In genomic region chr10:133279266-133279960, GRCh38 we compare ENCODE assay signal across 14 cellular contexts. TPM values are rescaled to one million over a fixed set of nuclear protein-coding genes. Genes with fewer than 3 reads are reported as not detected.
DNase-seq lines count a peak whose midpoint lies in the region; ATAC-seq and TF ChIP-seq lines count a peak whose summit lies in the region.
"Had no signal": no experiment of that assay in that cellular context is flagged by ENCODE, and none has a peak within 500 bp of the region (broad histone marks: within the 10 kb centered on the region; RNA-seq: fewer than 3 reads in every experiment).

No MANE protein-coding gene starts in this region.

- no peaks in the 10 kb centered on the region for H3K9me3 ChIP-seq in testis
- H3K9me3 ChIP-seq: ovary, transverse colon had no signal

- H3K27ac ChIP-seq in C4-2B: peak overlapping the region; percentile 9; the same call in 1 of the 2 replicates
- H3K27ac ChIP-seq in KMS-11: peak overlapping the region; percentile 82
- H3K27ac ChIP-seq in testis: no peak overlapping the region
- H3K27ac ChIP-seq: ovary had no signal

- H3K9ac ChIP-seq in KMS-11: no peak overlapping the region; the same call in 1 of the 2 replicates

- TF ChIP-seq POLR2A in testis (IDR thresholded peaks at IDR 0.05): no peak

- H3K27me3 Mint-ChIP-seq in central memory CD8-positive, alpha-beta T cell: no peaks in the 10 kb centered on the region
- H3K27me3 Mint-ChIP-seq in natural killer cell treated with Interleukin-12 subunit alpha and Interleukin-12 subunit beta and Interleukin-15 and Interleukin-18, amount 100 ng/mL, for 72 hours: no peaks in the 10 kb centered on the region
- H3K27me3 Mint-ChIP-seq: activated naive CD8-positive, alpha-beta T cell treated with anti-CD3 and anti-CD28 coated beads, Interleukin-2, amount 10 ng/mL, durations not matched to agents 7 days and 5 days had no signal

- no peaks in the 10 kb centered on the region for H4K20me1 ChIP-seq in KMS-11 (ENCODE audit: insufficient read depth)

- H3K27ac Mint-ChIP-seq in central memory CD8-positive, alpha-beta T cell (ENCODE audit: low read depth): peak overlapping the region; percentile 97
- H3K27ac Mint-ChIP-seq in natural killer cell treated with Interleukin-12 subunit alpha and Interleukin-12 subunit beta and Interleukin-15 and Interleukin-18, amount 100 ng/mL, for 72 hours: peak overlapping the region; percentile 93 to 95

- intact Hi-C loops in testis (cut with DNase I; ENCODE audit: low total_unique reads): no loop called here

- no peaks in the 10 kb centered on the region for H3K9me3 Mint-ChIP-seq in central memory CD8-positive, alpha-beta T cell
- no peaks in the 10 kb centered on the region for H3K9me3 Mint-ChIP-seq in natural killer cell treated with Interleukin-12 subunit alpha and Interleukin-12 subunit beta and Interleukin-15 and Interleukin-18, amount 100 ng/mL, for 72 hours
- H3K9me3 Mint-ChIP-seq: activated naive CD8-positive, alpha-beta T cell treated with anti-CD3 and anti-CD28 coated beads, Interleukin-2, amount 10 ng/mL, durations not matched to agents 7 days and 5 days had no signal

- peaks cover 36% of the 10 kb centered on the region for H3K4me1 Mint-ChIP-seq in central memory CD8-positive, alpha-beta T cell
- H3K4me1 Mint-ChIP-seq in natural killer cell treated with Interleukin-12 subunit alpha and Interleukin-12 subunit beta and Interleukin-15 and Interleukin-18, amount 100 ng/mL, for 72 hours (ENCODE audit: low read depth in 2 of 2): peaks cover 21 to 23% of the 10 kb centered on the region in 2 donors

- H3K4me3 ChIP-seq in KMS-11 (IDR thresholded peaks at IDR 0.05; ENCODE audit: insufficient read depth, low read depth, low read length) (no peak overlapping the region), testis (no peak overlapping the region)
- H3K4me3 ChIP-seq: ovary, transverse colon had no signal

- peaks cover 42% of the 10 kb centered on the region for H3K36me3 Mint-ChIP-seq in central memory CD8-positive, alpha-beta T cell (ENCODE audit: insufficient read depth)
- H3K36me3 Mint-ChIP-seq in natural killer cell treated with Interleukin-12 subunit alpha and Interleukin-12 subunit beta and Interleukin-15 and Interleukin-18, amount 100 ng/mL, for 72 hours: no peaks in the 10 kb centered on the region

- DNase-seq in central memory CD8-positive, alpha-beta T cell (ENCODE audit: low spot score in 2 of 2): no peak
- DNase-seq in natural killer cell treated with Interleukin-12 subunit alpha and Interleukin-12 subunit beta and Interleukin-15 and Interleukin-18, amount 100 ng/mL, for 72 hours (ENCODE audit: low spot score): no peak
- DNase-seq in ecto neural progenitor cell (ENCODE audit: low spot score) (no peak), NCI-H2227 (lab: John Stamatoyannopoulos, UW; ENCODE audit: unreplicated experiment) (no peak), testis (no peak)
- DNase-seq: GOT3, ovary had no signal

- H3K4me3 Mint-ChIP-seq in central memory CD8-positive, alpha-beta T cell: peak overlapping the region; percentile 87
- peak overlapping the region; percentile 89 for H3K4me3 Mint-ChIP-seq in natural killer cell treated with Interleukin-12 subunit alpha and Interleukin-12 subunit beta and Interleukin-15 and Interleukin-18, amount 100 ng/mL, for 72 hours

- 82 to 87% methylated on average over 15 to 21 of the region's 21 CpGs for WGBS in testis, 2 donors

- H3K79me2 ChIP-seq in KMS-11 (ENCODE audit: insufficient read depth, low read depth): no peaks in the 10 kb centered on the region

- H3K36me3 ChIP-seq in KMS-11 (ENCODE audit: insufficient read depth) (no peaks in the 10 kb centered on the region), testis (ENCODE audit: low read depth, missing control alignments) (no peaks in the 10 kb centered on the region)
- H3K36me3 ChIP-seq: ovary had no signal

- no peak for ATAC-seq in central memory CD8-positive, alpha-beta T cell (replicated peaks; ENCODE audit: extremely low read depth, poor library complexity, severe bottlenecking)
- no peak for ATAC-seq in natural killer cell treated with Interleukin-12 subunit alpha and Interleukin-12 subunit beta and Interleukin-15 and Interleukin-18, amount 100 ng/mL, for 72 hours
- ATAC-seq in HG03442 (IDR thresholded peaks at IDR 0.05; ENCODE audit: unreplicated experiment): no peak

- H3K4me1 ChIP-seq in KMS-11 (ENCODE audit: low read depth, poor library complexity, severe bottlenecking) (peaks cover 55% of the 10 kb centered on the region), testis (no peaks in the 10 kb centered on the region)

- no peak overlapping the region for H2AFZ ChIP-seq in KMS-11 (ENCODE audit: low read depth)

- H3K27me3 ChIP-seq in KMS-11 (ENCODE audit: insufficient read depth, low read depth): no peaks in the 10 kb centered on the region
- H3K27me3 ChIP-seq in testis: no peaks in the 10 kb centered on the region
- H3K27me3 ChIP-seq: ovary had no signal

- TF ChIP-seq CTCF in C4-2B (conservative IDR thresholded peaks at IDR 0.05) (no peak), KMS-11 (conservative IDR thresholded peaks at IDR 0.05; ENCODE audit: low read depth, low read length) (no peak), testis (IDR thresholded peaks at IDR 0.05) (no peak)

- peak overlapping the region; percentile 89 for H3K4me2 ChIP-seq in KMS-11

RNA-seq across cellular contexts. Expression of gene ADAM8, which starts 2.7 kb away (rescaled TPM):
- 100 to 1,000 TPM; 202 to 211 TPM for total RNA-seq in natural killer cell treated with Interleukin-12 subunit alpha and Interleukin-12 subunit beta and Interleukin-15 and Interleukin-18, amount 100 ng/mL, for 72 hours
- 10 to 100 TPM; 12.8 to 14.6 TPM for total RNA-seq in testis
- polyA plus RNA-seq in testis (ENCODE audit: insufficient read depth, low read depth, low replicate concordance): 3.5 TPM

RNA-seq across cellular contexts. Expression of gene TUBGCP2, which starts 29.3 kb away (rescaled TPM):
- total RNA-seq in natural killer cell treated with Interleukin-12 subunit alpha and Interleukin-12 subunit beta and Interleukin-15 and Interleukin-18, amount 100 ng/mL, for 72 hours: 10 to 100 TPM; 53.3 to 58.2 TPM
- 100 to 1,000 TPM in 1 of 2 donors, 10 to 100 TPM in 1; 84.3 to 101 TPM for total RNA-seq in testis
- polyA plus RNA-seq in testis (ENCODE audit: insufficient read depth, low read depth, low replicate concordance): 76.0 TPM

RNA-seq across cellular contexts. Expression of gene ZNF511, which starts 29.3 kb away (rescaled TPM):
- 10 to 100 TPM; 38.1 to 73.2 TPM for total RNA-seq in natural killer cell treated with Interleukin-12 subunit alpha and Interleukin-12 subunit beta and Interleukin-15 and Interleukin-18, amount 100 ng/mL, for 72 hours
- 10 to 100 TPM; 46.5 to 50.5 TPM for total RNA-seq in testis
- 39.6 TPM for polyA plus RNA-seq in testis (ENCODE audit: insufficient read depth, low read depth, low replicate concordance)

RNA-seq across cellular contexts. Expression of gene VENTX, which starts 41.8 kb away (rescaled TPM):
- not detected for total RNA-seq in natural killer cell treated with Interleukin-12 subunit alpha and Interleukin-12 subunit beta and Interleukin-15 and Interleukin-18, amount 100 ng/mL, for 72 hours
- 1 to 10 TPM; 2.2 to 3.5 TPM for total RNA-seq in testis
- polyA plus RNA-seq in testis (ENCODE audit: insufficient read depth, low read depth, low replicate concordance): 1.5 TPM
- total RNA-seq: M059J had no signal

RNA-seq across cellular contexts. Expression of gene UTF1, which starts 49.4 kb away (rescaled TPM):
- total RNA-seq in natural killer cell treated with Interleukin-12 subunit alpha and Interleukin-12 subunit beta and Interleukin-15 and Interleukin-18, amount 100 ng/mL, for 72 hours: not detected
- total RNA-seq in testis: 10 to 100 TPM; 17.2 to 18.6 TPM
- polyA plus RNA-seq in testis (ENCODE audit: insufficient read depth, low read depth, low replicate concordance): 5.3 TPM
- total RNA-seq: activated naive CD8-positive, alpha-beta T cell treated with anti-CD3 and anti-CD28 coated beads, Interleukin-2, amount 10 ng/mL, durations not matched to agents 7 days and 5 days; left ventricle myocardium superior; M059J; transverse colon had no signal

Comparison
In these comparisons a context has a peak if more than half of its experiments do, and no peak if none do; other contexts are left out.
1. H3K27ac ChIP-seq: peak in C4-2B (single experiment) and KMS-11 (single experiment); none in testis (0 of 2).
2. RNA of gene ADAM8, which starts 2.7 kb away (total RNA-seq): 202 to 211 TPM in natural killer cell treated with Interleukin-12 subunit alpha and Interleukin-12 subunit beta and Interleukin-15 and Interleukin-18, amount 100 ng/mL, for 72 hours; 12.8 to 14.6 TPM in testis; every median in the first group is over 10 times any median in the second.